24 cellular contexts compared by ENCODE assay signal in genomic region chr17:12732366-12732765, GRCh38. TPM values are rescaled to one million over a fixed set of nuclear protein-coding genes. Genes with fewer than 3 reads are reported as not detected.
A peak's percentile ranks its signal among the peaks of the same experiment; 100 is the strongest.
DNase-seq lines count a peak whose midpoint lies in the region; ATAC-seq, FAIRE-seq and TF ChIP-seq lines count a peak whose summit lies in the region.
"Had no signal": no experiment of that assay in that cellular context is flagged by ENCODE, and none has a peak within 500 bp of the region (broad histone marks: within the 10 kb centered on the region; RNA-seq: fewer than 3 reads in every experiment).

No MANE protein-coding gene starts in this region.

- H3K36me3 ChIP-seq in left ventricle myocardium inferior = peaks cover 11% of the 10 kb centered on the region
- no peaks in the 10 kb centered on the region for H3K36me3 ChIP-seq in neural progenitor cell
- H3K36me3 ChIP-seq in sigmoid colon = peaks cover 0 to 40% (median 5%) of the 10 kb centered on the region in 4 donors

- TF ChIP-seq EP300 in sigmoid colon (IDR thresholded peaks at IDR 0.05) = no peak

- peaks cover 18% of the 10 kb centered on the region for H3K4me1 Mint-ChIP-seq in neural progenitor cell
- H3K4me1 Mint-ChIP-seq: CD4-positive, alpha-beta memory T cell had no signal

- H3K27ac ChIP-seq in left ventricle myocardium inferior (replicated peaks) (peak overlapping the region; percentile 90), coronary artery (peak overlapping the region; percentile 86 to 90), neural progenitor cell (no peak overlapping the region), sigmoid colon (peak overlapping the region in 2 of 4 donors; percentile 76 to 80)

- peak overlapping the region; percentile 43 for H3K27ac Mint-ChIP-seq in neural progenitor cell
- no peak overlapping the region for H3K27ac Mint-ChIP-seq in activated naive CD4-positive, alpha-beta T cell treated with anti-CD3 and anti-CD28 coated beads, Interleukin-2, amount 50 U/mL, for 72 hours
- H3K27ac Mint-ChIP-seq: CD4-positive, alpha-beta memory T cell had no signal

- H3K9me3 ChIP-seq in left ventricle myocardium inferior (replicated peaks) = no peaks in the 10 kb centered on the region
- no peaks in the 10 kb centered on the region for H3K9me3 ChIP-seq in neural progenitor cell (ENCODE audit: low read depth)
- no peaks in the 10 kb centered on the region for H3K9me3 ChIP-seq in sigmoid colon

- intact Hi-C loops in left ventricle myocardium inferior (cut with micrococcal nuclease) = no loop called here
- intact Hi-C loops in left cardiac atrium (cut with DNase I) = loop anchor here (5.0 to 10.0 kb wide), 2 partner anchors 48 to 50 kb away; no protein-coding TSS in a partner anchor
- intact Hi-C loops in sigmoid colon (cut with DNase I) = loop anchor here (10.0 kb wide), 2 partner anchors 188 to 308 kb away; no protein-coding TSS in a partner anchor

- peaks cover 2% of the 10 kb centered on the region for H3K9me3 Mint-ChIP-seq in neural progenitor cell
- H3K9me3 Mint-ChIP-seq in activated naive CD4-positive, alpha-beta T cell treated with anti-CD3 and anti-CD28 coated beads, Interleukin-2, amount 50 U/mL, for 72 hours = peaks cover 5 to 18% of the 10 kb centered on the region in 2 donors

- FAIRE-seq in H54 (lab: Jason Lieb, UNC) = no peak
- FAIRE-seq: A204.1, GM12891, HepG2, RCC 7860 had no signal

- DNase-seq in left ventricle myocardium inferior (no peak), left cardiac atrium (no peak), coronary artery (ENCODE audit: low spot score) (no peak), neural progenitor cell (ENCODE audit: low spot score) (no peak), H54 (ENCODE audit: insufficient read length, low spot score) (no peak), sigmoid colon (no peak), NCI-H1105 treated with DMSO at 0.1 percent for 48 hours (lab: John Stamatoyannopoulos, UW) (no peak)
- DNase-seq in activated naive CD4-positive, alpha-beta T cell treated with anti-CD3 and anti-CD28 coated beads, Interleukin-2, amount 50 U/mL, for 72 hours (ENCODE audit: low spot score in 2 of 2) = no peak
- DNase-seq: CD4-positive, alpha-beta memory T cell; DMS53; EL; GOT3; KG1; NCI-H1417; NCI-H187; NCI-H2107; NCI-H2227 treated with DMSO at 0.1 percent for 48 hours; NCI-H510A treated with DMSO at 0.1 percent for 48 hours; NCI-H774; SHP77 had no signal

- no peaks in the 10 kb centered on the region for H3K36me3 Mint-ChIP-seq in neural progenitor cell
- H3K36me3 Mint-ChIP-seq in activated naive CD4-positive, alpha-beta T cell treated with anti-CD3 and anti-CD28 coated beads, Interleukin-2, amount 50 U/mL, for 72 hours = peaks cover 0 to 10% of the 10 kb centered on the region in 2 donors
- H3K36me3 Mint-ChIP-seq: CD4-positive, alpha-beta memory T cell had no signal

- no peak for ATAC-seq in left cardiac atrium
- no peak for ATAC-seq in activated naive CD4-positive, alpha-beta T cell treated with anti-CD3 and anti-CD28 coated beads, Interleukin-2, amount 50 U/mL, for 72 hours
- ATAC-seq: HepG2 had no signal

- no peaks in the 10 kb centered on the region for H4K20me1 ChIP-seq in neural progenitor cell (ENCODE audit: low read depth)

- peaks cover 6% of the 10 kb centered on the region for H3K27me3 Mint-ChIP-seq in neural progenitor cell (ENCODE audit: insufficient read depth, low read depth)
- H3K27me3 Mint-ChIP-seq: CD4-positive, alpha-beta memory T cell had no signal

- H3K9ac ChIP-seq in neural progenitor cell = no peak overlapping the region

- no peak for TF ChIP-seq POLR2A in H54 (IDR thresholded peaks at IDR 0.05; ENCODE audit: low read depth, low read length)
- no peak for TF ChIP-seq POLR2A in sigmoid colon (IDR thresholded peaks at IDR 0.05)

- peaks cover 6% of the 10 kb centered on the region for H3F3A ChIP-seq in neural progenitor cell (ENCODE audit: low read depth)

- 93 to 95% methylated on average over 8 of the region's 8 CpGs for WGBS in sigmoid colon, 2 donors

- no peak overlapping the region for H3K4me2 ChIP-seq in neural progenitor cell

- H2AFZ ChIP-seq in neural progenitor cell (replicated peaks) = no peak overlapping the region

- no peaks in the 10 kb centered on the region for H3K27me3 ChIP-seq in left ventricle myocardium inferior (ENCODE audit: low read depth)
- no peaks in the 10 kb centered on the region for H3K27me3 ChIP-seq in neural progenitor cell
- no peaks in the 10 kb centered on the region for H3K27me3 ChIP-seq in sigmoid colon

- TF ChIP-seq CTCF in left ventricle myocardium inferior (IDR thresholded peaks at IDR 0.05; ENCODE audit: borderline replicate concordance) (no peak), coronary artery (IDR thresholded peaks at IDR 0.05) (no peak), neural progenitor cell (IDR thresholded peaks at IDR 0.05) (no peak), sigmoid colon (IDR thresholded peaks at IDR 0.05) (no peak)

- H3K4me3 Mint-ChIP-seq in neural progenitor cell = no peak overlapping the region
- H3K4me3 Mint-ChIP-seq: CD4-positive, alpha-beta memory T cell had no signal

- no peak overlapping the region for H3K4me3 ChIP-seq in left ventricle myocardium inferior
- no peak overlapping the region for H3K4me3 ChIP-seq in coronary artery
- no peak overlapping the region for H3K4me3 ChIP-seq in neural progenitor cell
- H3K4me3 ChIP-seq in sigmoid colon = no peak overlapping the region

- H3K79me2 ChIP-seq in neural progenitor cell (ENCODE audit: low read depth) = no peaks in the 10 kb centered on the region

- peaks cover 63% of the 10 kb centered on the region for H3K4me1 ChIP-seq in left ventricle myocardium inferior
- H3K4me1 ChIP-seq in neural progenitor cell = peaks cover 7% of the 10 kb centered on the region
- peaks cover 0 to 33% (median 26%) of the 10 kb centered on the region in 4 donors for H3K4me1 ChIP-seq in sigmoid colon

RNA-seq across cellular contexts. Expression of gene ARHGAP44, which starts 56.9 kb away (rescaled TPM):
- total RNA-seq in left ventricle myocardium inferior (7.2 TPM), left cardiac atrium (10 to 100 TPM in 1 of 2 donors, 1 to 10 TPM in 1; 7.7 to 10.8 TPM), neural progenitor cell (ENCODE audit: low replicate concordance) (8.7 and 10.6 TPM in 2 replicates), sigmoid colon (1 to 10 TPM; 2.6 to 6.4 (median 2.8) TPM)
- total RNA-seq in activated naive CD4-positive, alpha-beta T cell treated with anti-CD3 and anti-CD28 coated beads, Interleukin-2, amount 50 U/mL, for 72 hours = under 1 TPM in 1 of 2 donors, not detected in 1; 0.21 TPM
- 10 to 100 TPM; 15.8 to 23.8 (median 19.8) TPM for polyA plus RNA-seq in sigmoid colon
- total RNA-seq: CD4-positive, alpha-beta memory T cell had no signal
